In the genomic region with DNA sequence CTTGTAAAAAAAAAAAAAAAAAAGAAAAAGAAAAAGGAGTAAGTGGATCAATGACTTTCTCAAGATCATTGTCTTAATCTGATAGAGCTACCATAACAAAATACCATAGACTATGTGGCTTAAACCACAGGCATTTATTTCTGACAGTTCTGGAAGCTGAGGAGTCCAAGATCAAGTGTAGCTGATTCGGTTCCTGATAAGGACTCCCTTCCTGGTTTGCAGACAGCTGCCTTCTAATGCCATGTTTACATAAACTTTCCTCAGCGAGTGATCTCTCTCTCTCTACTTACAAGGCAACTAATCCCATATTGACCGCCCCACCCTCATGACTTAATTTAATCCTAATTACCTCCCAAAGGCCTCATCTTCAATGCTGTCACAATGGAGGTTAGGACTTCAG, we compare ENCODE assay signal across 18 cellular contexts. TPM values are rescaled to one million over a fixed set of nuclear protein-coding genes. Genes with fewer than 3 reads are reported as not detected.
"Had no signal": no experiment of that assay in that cellular context is flagged by ENCODE, and none has a peak within 500 bp of the region (broad histone marks: within the 10 kb centered on the region; RNA-seq: fewer than 3 reads in every experiment).

No MANE protein-coding gene starts in this region.

- DNase-seq: activated CD4-positive, alpha-beta T cell treated with anti-CD3 and anti-CD28 coated beads for 36 hours; activated CD4-positive, alpha-beta T cell treated with anti-CD3 and anti-CD28 coated beads, Interleukin-2, amount 50 U/mL, for 48 hours; activated gamma-delta T cell; adrenal gland; dermis blood vessel endothelial cell; effector memory CD8-positive, alpha-beta T cell; foreskin melanocyte; glutamatergic neuron; hippocampal formation; occipital lobe; posterior cingulate gyrus; stimulated activated naive B cell treated with anti-CD40 and anti-IgM and Interleukin-4, amounts not matched to agents 10 μg/mL and 1 μg/mL and 100 μg/mL, for 72 hours; upper lobe of right lung had no signal

- H3K36me3 ChIP-seq: adrenal gland, cardiac muscle cell, upper lobe of right lung had no signal

- H3K4me3 ChIP-seq: adrenal gland, cardiac muscle cell, lung, upper lobe of right lung had no signal

- ATAC-seq: activated CD4-positive, alpha-beta T cell treated with anti-CD3 and anti-CD28 coated beads for 36 hours; activated naive CD4-positive, alpha-beta T cell treated with anti-CD3 and anti-CD28 coated beads, Interleukin-2, amount 50 U/mL, for 72 hours; effector memory CD8-positive, alpha-beta T cell; stimulated activated naive B cell treated with anti-CD40 and anti-IgM and Interleukin-4, amounts not matched to agents 10 μg/mL and 1 μg/mL and 100 μg/mL, for 72 hours; upper lobe of right lung; WTC11 had no signal

- H3K9me3 ChIP-seq: adrenal gland, upper lobe of right lung had no signal

- H3K4me1 ChIP-seq: adrenal gland, upper lobe of right lung had no signal

- H3K27ac ChIP-seq: adrenal gland, cardiac muscle cell, upper lobe of right lung had no signal

- H3K27me3 ChIP-seq: upper lobe of right lung had no signal

RNA-seq across cellular contexts. Expression of a gene that starts 36.5 kb away (rescaled TPM):
- total RNA-seq: activated CD4-positive, alpha-beta T cell treated with anti-CD3 and anti-CD28 coated beads for 36 hours; activated naive CD4-positive, alpha-beta T cell treated with anti-CD3 and anti-CD28 coated beads, Interleukin-2, amount 50 U/mL, for 72 hours; dermis blood vessel endothelial cell; upper lobe of right lung had no signal
- polyA plus RNA-seq: keratinocyte had no signal
